33 cellular contexts compared by ENCODE assay signal in genomic region chr11:41377709-41378394, GRCh38.
DNase-seq lines count a peak whose midpoint lies in the region; ATAC-seq, FAIRE-seq and TF ChIP-seq lines count a peak whose summit lies in the region.
"Had no signal": no experiment of that assay in that cellular context is flagged by ENCODE, and none has a peak within 500 bp of the region (broad histone marks: within the 10 kb centered on the region; RNA-seq: fewer than 3 reads in every experiment).

No MANE protein-coding gene starts in this region.

- POLR2A ChIA-PET in WTC11 (lab: Charles Lee) = no interaction called here

- ATAC-seq in WTC11 = no peak
- ATAC-seq in pancreas = peak in 3 of 4 donors; percentile 69 to 87 (median 80)
- ATAC-seq in GM18858 (IDR thresholded peaks at IDR 0.05; ENCODE audit: unreplicated experiment) = no peak
- no peak for ATAC-seq in HG03571 (IDR thresholded peaks at IDR 0.05; ENCODE audit: unreplicated experiment)
- ATAC-seq: gastroesophageal sphincter; left ventricle myocardium superior; Panc1; stimulated activated naive B cell treated with anti-CD40 and anti-IgM and Interleukin-4, amounts not matched to agents 10 μg/mL and 1 μg/mL and 100 μg/mL, for 72 hours had no signal

- no peaks in the 10 kb centered on the region for H3K9me3 ChIP-seq in pancreas
- H3K9me3 ChIP-seq: adrenal gland, gastroesophageal sphincter, upper lobe of left lung had no signal

- no peaks in the 10 kb centered on the region for H3K27me3 Mint-ChIP-seq in WTC11 (ENCODE audit: low read depth)
- H3K27me3 Mint-ChIP-seq: activated CD4-positive, alpha-beta memory T cell treated with anti-CD3 and anti-CD28 coated beads for 36 hours; B cell; CD4-positive, alpha-beta memory T cell; stimulated activated naive B cell treated with anti-CD40 and anti-IgM and Interleukin-4, amounts not matched to agents 10 μg/mL and 1 μg/mL and 100 μg/mL, for 72 hours had no signal

- CTCF ChIA-PET in WTC11 (lab: Charles Lee) = interaction anchor here (0.8 kb wide), 1 partner anchor 233 kb away, joined by 3 read pairs; no protein-coding TSS in a partner anchor

- H3K27me3 ChIP-seq in pancreas = no peaks in the 10 kb centered on the region
- H3K27me3 ChIP-seq: adrenal gland, gastroesophageal sphincter, upper lobe of left lung had no signal

- no peaks in the 10 kb centered on the region for H3K36me3 ChIP-seq in pancreas
- H3K36me3 ChIP-seq: adrenal gland, gastroesophageal sphincter, upper lobe of left lung had no signal

- H3K4me1 ChIP-seq in pancreas = no peaks in the 10 kb centered on the region
- H3K4me1 ChIP-seq: gastroesophageal sphincter, upper lobe of left lung had no signal

- H3K4me1 Mint-ChIP-seq in WTC11 = peaks cover 26% of the 10 kb centered on the region
- H3K4me1 Mint-ChIP-seq: CD4-positive, alpha-beta memory T cell; stimulated activated naive B cell treated with anti-CD40 and anti-IgM and Interleukin-4, amounts not matched to agents 10 μg/mL and 1 μg/mL and 100 μg/mL, for 72 hours had no signal

- 13% methylated on average over 7 of the region's 7 CpGs for WGBS in pancreas, 2 donors

- FAIRE-seq in pancreas (lab: Jason Lieb, UNC) = no peak
- FAIRE-seq: endothelial cell of umbilical vein had no signal

- H3K27ac Mint-ChIP-seq in WTC11 = 0 out of 2 replicates have a peak overlapping the region, but pooled peaks have one; percentile 60
- H3K27ac Mint-ChIP-seq: activated CD4-positive, alpha-beta memory T cell treated with anti-CD3 and anti-CD28 coated beads for 36 hours; activated naive CD4-positive, alpha-beta T cell treated with anti-CD3 and anti-CD28 coated beads for 36 hours; activated T-helper 1 cell treated with anti-CD3 and anti-CD28 coated beads, Interleukin-12 subunit alpha, Interleukin-12 subunit beta, Interleukin-2, Interleukin-4 antibody, amounts not matched to agents 30 ng/mL and 10 ng/mL and 1 ng/mL, durations not matched to agents 14 hours and 24 hours and 36 hours; B cell; CD4-positive, alpha-beta memory T cell; stimulated activated naive B cell treated with anti-CD40 and anti-IgM and Interleukin-4, amounts not matched to agents 10 μg/mL and 1 μg/mL and 100 μg/mL, for 72 hours had no signal

- peak; percentile 64 for DNase-seq in ACHN
- no peak for DNase-seq in WTC11 (ENCODE audit: low spot score)
- peak; percentile 75 for DNase-seq in left kidney (ENCODE audit: low read depth, low spot score)
- DNase-seq in pancreas = peak in 2 of 6 donors; percentile 1 to 8
- DNase-seq in NCI-H1417 treated with DMSO at 0.1 percent for 48 hours (lab: John Stamatoyannopoulos, UW) = no peak
- DNase-seq in NCI-H187 treated with DMSO at 0.1 percent for 48 hours (lab: John Stamatoyannopoulos, UW) = no peak
- DNase-seq: activated CD4-positive, alpha-beta memory T cell treated with anti-CD3 and anti-CD28 coated beads for 36 hours; activated CD4-positive, alpha-beta T cell treated with anti-CD3 and anti-CD28 coated beads for 1 hour; activated naive CD4-positive, alpha-beta T cell treated with anti-CD3 and anti-CD28 coated beads for 36 hours; adrenal gland; CD4-positive, alpha-beta memory T cell; dermis blood vessel endothelial cell; hippocampal formation; left ventricle myocardium superior; MM.1S; NCI-H1417; NCI-H2081; NCI-H2227 treated with DMSO at 0.1 percent for 48 hours; NCI-H69; occipital lobe; SHP77; stimulated activated naive B cell treated with anti-CD40 and anti-IgM and Interleukin-4, amounts not matched to agents 10 μg/mL and 1 μg/mL and 100 μg/mL, for 72 hours; substantia nigra; T-helper 2 cell; upper lobe of left lung had no signal

- no peaks in the 10 kb centered on the region for H3K36me3 Mint-ChIP-seq in WTC11
- H3K36me3 Mint-ChIP-seq: activated CD4-positive, alpha-beta memory T cell treated with anti-CD3 and anti-CD28 coated beads for 36 hours; CD4-positive, alpha-beta memory T cell; stimulated activated naive B cell treated with anti-CD40 and anti-IgM and Interleukin-4, amounts not matched to agents 10 μg/mL and 1 μg/mL and 100 μg/mL, for 72 hours had no signal

- TF ChIP-seq CTCF in WTC11 (IDR thresholded peaks at IDR 0.05) (no peak), pancreas (IDR thresholded peaks at IDR 0.05) (no peak)

- H3K9me3 Mint-ChIP-seq in WTC11 = no peaks in the 10 kb centered on the region
- H3K9me3 Mint-ChIP-seq: stimulated activated naive B cell treated with anti-CD40 and anti-IgM and Interleukin-4, amounts not matched to agents 10 μg/mL and 1 μg/mL and 100 μg/mL, for 72 hours had no signal

- intact Hi-C loops in pancreas (cut with DNase I) = no loop called here

- no peak overlapping the region for H3K27ac ChIP-seq in pancreas
- H3K27ac ChIP-seq: adrenal gland, gastroesophageal sphincter, KMS-11, upper lobe of left lung had no signal

- no peak overlapping the region for H3K4me3 Mint-ChIP-seq in WTC11
- H3K4me3 Mint-ChIP-seq: activated CD4-positive, alpha-beta memory T cell treated with anti-CD3 and anti-CD28 coated beads for 36 hours; activated naive CD4-positive, alpha-beta T cell treated with anti-CD3 and anti-CD28 coated beads for 36 hours; activated T-helper 1 cell treated with anti-CD3 and anti-CD28 coated beads, Interleukin-12 subunit alpha, Interleukin-12 subunit beta, Interleukin-2, Interleukin-4 antibody, amounts not matched to agents 30 ng/mL and 10 ng/mL and 1 ng/mL, durations not matched to agents 14 hours and 24 hours and 36 hours; B cell; CD4-positive, alpha-beta memory T cell; stimulated activated naive B cell treated with anti-CD40 and anti-IgM and Interleukin-4, amounts not matched to agents 10 μg/mL and 1 μg/mL and 100 μg/mL, for 72 hours had no signal

- in situ Hi-C loops in ACHN (cut with HindIII; ENCODE audit: low pct_ligation_motif_present, low pct_unique_long_range_greater_than_20kb, low sequenced_read_pairs) = no loop called here

- no peak overlapping the region for H3K4me3 ChIP-seq in pancreas
- H3K4me3 ChIP-seq: adrenal gland, gastroesophageal sphincter, upper lobe of left lung had no signal

TF ChIP-seq in WTC11, 78 proteins besides CTCF, POLR2A, EP300 and RAD21 (continues in another document):
- TF ChIP-seq ZNF416 (CRISPR knock-in tag; IDR thresholded peaks at IDR 0.05) = no peak
- TF ChIP-seq ATF6 (CRISPR knock-in tag; IDR thresholded peaks at IDR 0.05) = no peak
- no peak for TF ChIP-seq ZNF423 (CRISPR knock-in tag; IDR thresholded peaks at IDR 0.05)
- TF ChIP-seq E2F5 (CRISPR knock-in tag; IDR thresholded peaks at IDR 0.05) = no peak
- TF ChIP-seq FOXP1 (CRISPR knock-in tag; IDR thresholded peaks at IDR 0.05; ENCODE audit: borderline replicate concordance) = no peak
- TF ChIP-seq CREB1 (CRISPR knock-in tag; IDR thresholded peaks at IDR 0.05) = no peak
- TF ChIP-seq NFE2L1 (CRISPR knock-in tag; IDR thresholded peaks at IDR 0.05) = no peak
- no peak for TF ChIP-seq OVOL2 (CRISPR knock-in tag; IDR thresholded peaks at IDR 0.05; ENCODE audit: borderline replicate concordance)
- no peak for TF ChIP-seq ZMAT4 (CRISPR knock-in tag; IDR thresholded peaks at IDR 0.05)
- TF ChIP-seq ATF1 (CRISPR knock-in tag; IDR thresholded peaks at IDR 0.05) = no peak
- TF ChIP-seq ZSCAN18 (CRISPR knock-in tag; IDR thresholded peaks at IDR 0.05) = no peak
- no peak for TF ChIP-seq MLX (CRISPR knock-in tag; IDR thresholded peaks at IDR 0.05)
- TF ChIP-seq FOXJ3 (CRISPR knock-in tag; IDR thresholded peaks at IDR 0.05; ENCODE audit: borderline replicate concordance) = no peak
- TF ChIP-seq ELF4 (CRISPR knock-in tag; IDR thresholded peaks at IDR 0.05; ENCODE audit: low read depth) = no peak
- no peak for TF ChIP-seq NR1H2 (CRISPR knock-in tag; IDR thresholded peaks at IDR 0.05)

Comparison
In these comparisons a context has a peak if more than half of its experiments do, and no peak if none do; other contexts are left out.
1. DNase-seq: peak in ACHN (single experiment) and left kidney (single experiment); none in WTC11 (single experiment), NCI-H1417 treated with DMSO at 0.1 percent for 48 hours (single experiment) and NCI-H187 treated with DMSO at 0.1 percent for 48 hours (single experiment).
2. ATAC-seq: peak in pancreas (3 of 4); none in WTC11 (single experiment), GM18858 (single experiment) and HG03571 (single experiment).